2 cellular contexts compared by ENCODE assay signal in genomic region chr11:107916671-107917241, GRCh38.
TF ChIP-seq lines count a peak whose summit lies in the region.

No MANE protein-coding gene starts in this region.

TF ChIP-seq in GM23338, 12 proteins besides CTCF, POLR2A, EP300 and RAD21:
- TF ChIP-seq EZH2 (IDR thresholded peaks at IDR 0.05; ENCODE audit: low read depth, unreplicated experiment) (no peak), NANOG (IDR thresholded peaks at IDR 0.05; ENCODE audit: borderline replicate concordance) (no peak), EZH2phosphoT487 (IDR thresholded peaks at IDR 0.05; ENCODE audit: unreplicated experiment) (no peak), JUNB (IDR thresholded peaks at IDR 0.05; ENCODE audit: unreplicated experiment) (no peak), STAT1 (IDR thresholded peaks at IDR 0.05; ENCODE audit: unreplicated experiment) (no peak), POLR2AphosphoS5 (IDR thresholded peaks at IDR 0.05; ENCODE audit: low read depth) (no peak), ZNF114 (CRISPR knock-in tag; IDR thresholded peaks at IDR 0.05) (no peak), CREB1 (CRISPR knock-in tag; IDR thresholded peaks at IDR 0.05; ENCODE audit: low read depth) (no peak), ZNF331 (CRISPR knock-in tag; IDR thresholded peaks at IDR 0.05; ENCODE audit: low read depth) (no peak), REST (IDR thresholded peaks at IDR 0.05; ENCODE audit: unreplicated experiment) (no peak), ETS1 (IDR thresholded peaks at IDR 0.05) (no peak)
- TF ChIP-seq, protein P1, sequence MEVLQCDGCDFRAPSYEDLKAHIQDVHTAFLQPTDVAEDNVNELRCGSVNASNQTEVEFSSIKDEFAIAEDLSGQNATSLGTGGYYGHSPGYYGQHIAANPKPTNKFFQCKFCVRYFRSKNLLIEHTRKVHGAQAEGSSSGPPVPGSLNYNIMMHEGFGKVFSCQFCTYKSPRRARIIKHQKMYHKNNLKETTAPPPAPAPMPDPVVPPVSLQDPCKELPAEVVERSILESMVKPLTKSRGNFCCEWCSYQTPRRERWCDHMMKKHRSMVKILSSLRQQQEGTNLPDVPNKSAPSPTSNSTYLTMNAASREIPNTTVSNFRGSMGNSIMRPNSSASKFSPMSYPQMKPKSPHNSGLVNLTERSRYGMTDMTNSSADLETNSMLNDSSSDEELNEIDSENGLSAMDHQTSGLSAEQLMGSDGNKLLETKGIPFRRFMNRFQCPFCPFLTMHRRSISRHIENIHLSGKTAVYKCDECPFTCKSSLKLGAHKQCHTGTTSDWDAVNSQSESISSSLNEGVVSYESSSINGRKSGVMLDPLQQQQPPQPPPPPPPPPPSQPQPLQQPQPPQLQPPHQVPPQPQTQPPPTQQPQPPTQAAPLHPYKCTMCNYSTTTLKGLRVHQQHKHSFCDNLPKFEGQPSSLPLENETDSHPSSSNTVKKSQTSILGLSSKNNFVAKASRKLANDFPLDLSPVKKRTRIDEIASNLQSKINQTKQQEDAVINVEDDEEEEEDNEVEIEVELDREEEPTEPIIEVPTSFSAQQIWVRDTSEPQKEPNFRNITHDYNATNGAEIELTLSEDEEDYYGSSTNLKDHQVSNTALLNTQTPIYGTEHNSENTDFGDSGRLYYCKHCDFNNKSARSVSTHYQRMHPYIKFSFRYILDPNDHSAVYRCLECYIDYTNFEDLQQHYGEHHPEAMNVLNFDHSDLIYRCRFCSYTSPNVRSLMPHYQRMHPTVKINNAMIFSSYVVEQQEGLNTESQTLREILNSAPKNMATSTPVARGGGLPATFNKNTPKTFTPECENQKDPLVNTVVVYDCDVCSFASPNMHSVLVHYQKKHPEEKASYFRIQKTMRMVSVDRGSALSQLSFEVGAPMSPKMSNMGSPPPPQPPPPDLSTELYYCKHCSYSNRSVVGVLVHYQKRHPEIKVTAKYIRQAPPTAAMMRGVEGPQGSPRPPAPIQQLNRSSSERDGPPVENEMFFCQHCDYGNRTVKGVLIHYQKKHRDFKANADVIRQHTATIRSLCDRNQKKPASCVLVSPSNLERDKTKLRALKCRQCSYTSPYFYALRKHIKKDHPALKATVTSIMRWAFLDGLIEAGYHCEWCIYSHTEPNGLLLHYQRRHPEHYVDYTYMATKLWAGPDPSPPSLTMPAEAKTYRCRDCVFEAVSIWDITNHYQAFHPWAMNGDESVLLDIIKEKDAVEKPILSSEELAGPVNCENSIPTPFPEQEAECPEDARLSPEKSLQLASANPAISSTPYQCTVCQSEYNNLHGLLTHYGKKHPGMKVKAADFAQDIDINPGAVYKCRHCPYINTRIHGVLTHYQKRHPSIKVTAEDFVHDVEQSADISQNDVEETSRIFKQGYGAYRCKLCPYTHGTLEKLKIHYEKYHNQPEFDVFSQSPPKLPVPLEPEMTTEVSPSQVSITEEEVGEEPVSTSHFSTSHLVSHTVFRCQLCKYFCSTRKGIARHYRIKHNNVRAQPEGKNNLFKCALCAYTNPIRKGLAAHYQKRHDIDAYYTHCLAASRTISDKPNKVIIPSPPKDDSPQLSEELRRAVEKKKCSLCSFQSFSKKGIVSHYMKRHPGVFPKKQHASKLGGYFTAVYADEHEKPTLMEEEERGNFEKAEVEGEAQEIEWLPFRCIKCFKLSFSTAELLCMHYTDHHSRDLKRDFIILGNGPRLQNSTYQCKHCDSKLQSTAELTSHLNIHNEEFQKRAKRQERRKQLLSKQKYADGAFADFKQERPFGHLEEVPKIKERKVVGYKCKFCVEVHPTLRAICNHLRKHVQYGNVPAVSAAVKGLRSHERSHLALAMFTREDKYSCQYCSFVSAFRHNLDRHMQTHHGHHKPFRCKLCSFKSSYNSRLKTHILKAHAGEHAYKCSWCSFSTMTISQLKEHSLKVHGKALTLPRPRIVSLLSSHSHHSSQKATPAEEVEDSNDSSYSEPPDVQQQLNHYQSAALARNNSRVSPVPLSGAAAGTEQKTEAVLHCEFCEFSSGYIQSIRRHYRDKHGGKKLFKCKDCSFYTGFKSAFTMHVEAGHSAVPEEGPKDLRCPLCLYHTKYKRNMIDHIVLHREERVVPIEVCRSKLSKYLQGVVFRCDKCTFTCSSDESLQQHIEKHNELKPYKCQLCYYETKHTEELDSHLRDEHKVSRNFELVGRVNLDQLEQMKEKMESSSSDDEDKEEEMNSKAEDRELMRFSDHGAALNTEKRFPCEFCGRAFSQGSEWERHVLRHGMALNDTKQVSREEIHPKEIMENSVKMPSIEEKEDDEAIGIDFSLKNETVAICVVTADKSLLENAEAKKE (CRISPR knock-in tag; IDR thresholded peaks at IDR 0.05): no peak

TF ChIP-seq in K562, 482 proteins besides CTCF, POLR2A, EP300 and RAD21:
- no peak for TF ChIP-seq DNMT1 (IDR thresholded peaks at IDR 0.05)
TF ChIP-seq in K562: peak in this region for 0.
